ENCODE assay signal across 20 cellular contexts in the genomic region with DNA sequence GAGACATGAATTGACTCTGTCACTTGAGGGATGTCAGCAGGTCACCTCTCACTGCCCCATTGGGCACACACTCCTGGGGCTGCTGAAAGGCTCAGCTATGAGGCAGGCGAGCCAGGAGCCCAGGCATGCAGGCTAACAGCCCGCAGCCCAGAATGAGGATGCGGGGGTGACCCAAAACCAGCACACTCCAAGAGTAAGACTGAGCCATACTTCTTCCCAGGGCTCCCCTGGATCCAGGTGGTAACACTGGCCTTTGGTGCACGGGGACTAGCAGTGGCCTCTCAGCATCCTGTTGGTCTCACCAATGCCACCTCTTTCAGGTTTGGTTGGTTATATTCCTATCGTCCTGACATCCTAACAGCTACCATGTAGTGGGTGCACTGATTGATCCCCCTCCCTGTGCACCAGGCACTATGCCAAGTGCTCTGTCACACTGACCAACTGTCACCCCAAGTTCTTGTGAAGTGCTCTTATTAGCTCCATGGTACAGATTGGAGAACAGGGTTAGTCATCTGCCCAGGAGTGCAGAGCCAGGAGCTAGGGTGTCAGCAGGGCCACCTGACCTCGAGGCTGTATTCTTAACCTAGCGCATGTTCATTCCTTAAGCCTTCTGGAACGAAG. TPM values are rescaled to one million over a fixed set of nuclear protein-coding genes. Genes with fewer than 3 reads are reported as not detected.
A peak's percentile ranks its signal among the peaks of the same experiment; 100 is the strongest.
DNase-seq lines count a peak whose midpoint lies in the region; TF ChIP-seq lines count a peak whose summit lies in the region.
"Had no signal": no experiment of that assay in that cellular context is flagged by ENCODE, and none has a peak within 500 bp of the region (broad histone marks: within the 10 kb centered on the region; RNA-seq: fewer than 3 reads in every experiment).

No MANE protein-coding gene starts in this region.

- peak overlapping the region; percentile 94 for H3K27ac Mint-ChIP-seq in dendritic cell treated with granulocyte-macrophage colony-stimulating factor and Interleukin-4, amounts not matched to agents 40 ng/mL and 50 ng/mL, for 4 days
- H3K27ac Mint-ChIP-seq in activated CD4-positive, alpha-beta T cell treated with anti-CD3 and anti-CD28 coated beads, Interleukin-2, amount 10 ng/mL, durations not matched to agents 7 days and 5 days, result no peak overlapping the region

- H3K4me1 ChIP-seq in right atrium auricular region (peaks cover 0 to 82% of the 10 kb centered on the region in 2 donors), uterus (no peaks in the 10 kb centered on the region)
- H3K4me1 ChIP-seq: breast epithelium, HAP-1 had no signal

- H3K4me1 Mint-ChIP-seq in dendritic cell treated with granulocyte-macrophage colony-stimulating factor and Interleukin-4, amounts not matched to agents 40 ng/mL and 50 ng/mL, for 4 days (ENCODE audit: low read depth), result peaks cover 94% of the 10 kb centered on the region
- peaks cover 33% of the 10 kb centered on the region for H3K4me1 Mint-ChIP-seq in activated CD4-positive, alpha-beta T cell treated with anti-CD3 and anti-CD28 coated beads, Interleukin-2, amount 10 ng/mL, durations not matched to agents 7 days and 5 days

- no peak for TF ChIP-seq POLR2A in uterus (IDR thresholded peaks at IDR 0.05)

- H3K36me3 ChIP-seq in right atrium auricular region, result peaks cover 11% of the 10 kb centered on the region
- H3K36me3 ChIP-seq in uterus, result no peaks in the 10 kb centered on the region
- H3K36me3 ChIP-seq: breast epithelium, colonic mucosa had no signal

- H3K27me3 ChIP-seq in right atrium auricular region, result no peaks in the 10 kb centered on the region
- no peaks in the 10 kb centered on the region for H3K27me3 ChIP-seq in uterus
- H3K27me3 ChIP-seq: breast epithelium, colonic mucosa, neutrophil, testis had no signal

- no peak for TF ChIP-seq CTCF in right atrium auricular region (IDR thresholded peaks at IDR 0.05)
- no peak for TF ChIP-seq CTCF in uterus (IDR thresholded peaks at IDR 0.05)

- intact Hi-C loops in cardiac septum (cut with DNase I) (no loop called here), posterior vena cava (cut with DNase I) (loop anchor here in 1 of 2 donors (5.0 kb wide), 1 partner anchor 1531 kb away; no protein-coding TSS in a partner anchor), uterus (cut with DNase I; ENCODE audit: low total_unique reads) (loop anchor here (10.0 kb wide), 1 partner anchor 64 kb away; no protein-coding TSS in a partner anchor)
- intact Hi-C loops in dendritic cell treated with granulocyte-macrophage colony-stimulating factor and Interleukin-4, amounts not matched to agents 40 ng/mL and 50 ng/mL, for 4 days (cut with micrococcal nuclease), result loop anchor here (5.0 kb wide), 1 partner anchor 49 kb away; no protein-coding TSS in a partner anchor

- H3K27ac ChIP-seq in right atrium auricular region, result peak overlapping the region; percentile 86 to 91
- peak overlapping the region; percentile 52 to 54 for H3K27ac ChIP-seq in uterus
- H3K27ac ChIP-seq: KMS-11, neutrophil had no signal

- H3K9me3 ChIP-seq in right atrium auricular region, result no peaks in the 10 kb centered on the region
- H3K9me3 ChIP-seq in uterus, result no peaks in the 10 kb centered on the region
- H3K9me3 ChIP-seq: breast epithelium, colonic mucosa, HAP-1, neutrophil, testis had no signal

- H3K9me3 Mint-ChIP-seq in dendritic cell treated with granulocyte-macrophage colony-stimulating factor and Interleukin-4, amounts not matched to agents 40 ng/mL and 50 ng/mL, for 4 days, result no peaks in the 10 kb centered on the region
- H3K9me3 Mint-ChIP-seq in activated CD4-positive, alpha-beta T cell treated with anti-CD3 and anti-CD28 coated beads, Interleukin-2, amount 10 ng/mL, durations not matched to agents 7 days and 5 days, result no peaks in the 10 kb centered on the region
- H3K9me3 Mint-ChIP-seq: activated T-cell treated with anti-CD3 and anti-CD28 coated beads, Interleukin-2, amount 50 U/mL, for 4 hours had no signal

- H3K27me3 Mint-ChIP-seq in dendritic cell treated with granulocyte-macrophage colony-stimulating factor and Interleukin-4, amounts not matched to agents 40 ng/mL and 50 ng/mL, for 4 days, result no peaks in the 10 kb centered on the region
- no peaks in the 10 kb centered on the region for H3K27me3 Mint-ChIP-seq in activated CD4-positive, alpha-beta T cell treated with anti-CD3 and anti-CD28 coated beads, Interleukin-2, amount 10 ng/mL, durations not matched to agents 7 days and 5 days

- CTCF ChIA-PET in activated CD4-positive, alpha-beta T cell treated with anti-CD3 and anti-CD28 coated beads, Interleukin-2, amount 10 ng/mL, durations not matched to agents 7 days and 5 days (lab: Charles Lee), result interaction anchor here (0.8 kb wide), 1 partner anchor 72 kb away, joined by 3 read pairs; no protein-coding TSS in a partner anchor

- peaks cover 96% of the 10 kb centered on the region for H3K36me3 Mint-ChIP-seq in dendritic cell treated with granulocyte-macrophage colony-stimulating factor and Interleukin-4, amounts not matched to agents 40 ng/mL and 50 ng/mL, for 4 days (ENCODE audit: low read depth)
- H3K36me3 Mint-ChIP-seq in activated CD4-positive, alpha-beta T cell treated with anti-CD3 and anti-CD28 coated beads, Interleukin-2, amount 10 ng/mL, durations not matched to agents 7 days and 5 days (ENCODE audit: low read depth), result peaks cover 10% of the 10 kb centered on the region

- H3K4me3 ChIP-seq in right atrium auricular region, result no peak overlapping the region
- no peak overlapping the region for H3K4me3 ChIP-seq in uterus
- H3K4me3 ChIP-seq: breast epithelium, colonic mucosa, HAP-1, testis had no signal

- DNase-seq in right atrium auricular region (ENCODE audit: low spot score) (no peak), cardiac septum (ENCODE audit: low spot score) (no peak), posterior vena cava (ENCODE audit: low spot score) (peak; percentile 47), uterus (no peak)
- DNase-seq in activated CD4-positive, alpha-beta T cell treated with anti-CD3 and anti-CD28 coated beads, Interleukin-2, amount 10 ng/mL, durations not matched to agents 7 days and 5 days, result no peak
- no peak for DNase-seq in activated CD8-positive, alpha-beta memory T cell treated with anti-CD3 and anti-CD28 coated beads, Interleukin-2, amount 50 U/mL, for 4 hours
- DNase-seq in activated CD4-positive, CD25-positive, alpha-beta regulatory T cell treated with anti-CD3 and anti-CD28 coated beads, Interleukin-2, amount 50 U/mL, for 72 hours, result no peak
- DNase-seq: activated CD4-positive, alpha-beta T cell treated with anti-CD3 and anti-CD28 coated beads for 1 hour; activated naive CD4-positive, alpha-beta T cell; activated T-cell treated with anti-CD3 and anti-CD28 coated beads, Interleukin-2, amount 50 U/mL, for 4 hours; colonic mucosa; mesendoderm; NCI-H1436 treated with DMSO at 0.1 percent for 48 hours; small intestine; testis had no signal

- POLR2A ChIA-PET in activated CD4-positive, alpha-beta T cell treated with anti-CD3 and anti-CD28 coated beads, Interleukin-2, amount 10 ng/mL, durations not matched to agents 7 days and 5 days (lab: Charles Lee), result no interaction called here

- H3K4me3 Mint-ChIP-seq in dendritic cell treated with granulocyte-macrophage colony-stimulating factor and Interleukin-4, amounts not matched to agents 40 ng/mL and 50 ng/mL, for 4 days, result no peak overlapping the region
- no peak overlapping the region for H3K4me3 Mint-ChIP-seq in activated CD4-positive, alpha-beta T cell treated with anti-CD3 and anti-CD28 coated beads, Interleukin-2, amount 10 ng/mL, durations not matched to agents 7 days and 5 days
- H3K4me3 Mint-ChIP-seq: activated T-cell treated with anti-CD3 and anti-CD28 coated beads, Interleukin-2, amount 50 U/mL, for 4 hours had no signal

RNA-seq across cellular contexts. Expression of gene SPTBN5, which starts 24.8 kb away (rescaled TPM):
- total RNA-seq in right atrium auricular region (1 to 10 TPM in 1 of 2 donors, under 1 TPM in 1; 0.63 to 1.3 TPM), cardiac septum (2.4 TPM), posterior vena cava (1 to 10 TPM in 1 of 2 donors, under 1 TPM in 1; 0.71 to 1.3 TPM), uterus (under 1 TPM in 3 of 4 donors, not detected in 1; 0.51 to 0.76 (median 0.61) TPM)
- total RNA-seq in activated CD4-positive, alpha-beta T cell treated with anti-CD3 and anti-CD28 coated beads, Interleukin-2, amount 10 ng/mL, durations not matched to agents 7 days and 5 days, result 1 to 10 TPM; 1.2 to 1.5 TPM

RNA-seq across cellular contexts. Expression of gene EHD4, which starts 53.7 kb away (rescaled TPM):
- 10 to 100 TPM; 22.2 to 26.3 TPM for total RNA-seq in right atrium auricular region
- total RNA-seq in cardiac septum, result 42.2 TPM
- total RNA-seq in posterior vena cava, result 10 to 100 TPM; 21.3 to 22.5 TPM
- 10 to 100 TPM; 12.8 to 45.2 (median 26.1) TPM for total RNA-seq in uterus
- total RNA-seq in activated CD4-positive, alpha-beta T cell treated with anti-CD3 and anti-CD28 coated beads, Interleukin-2, amount 10 ng/mL, durations not matched to agents 7 days and 5 days, result 10 to 100 TPM; 14.5 TPM
